1 cellular context compared by ENCODE assay signal in the genomic region with DNA sequence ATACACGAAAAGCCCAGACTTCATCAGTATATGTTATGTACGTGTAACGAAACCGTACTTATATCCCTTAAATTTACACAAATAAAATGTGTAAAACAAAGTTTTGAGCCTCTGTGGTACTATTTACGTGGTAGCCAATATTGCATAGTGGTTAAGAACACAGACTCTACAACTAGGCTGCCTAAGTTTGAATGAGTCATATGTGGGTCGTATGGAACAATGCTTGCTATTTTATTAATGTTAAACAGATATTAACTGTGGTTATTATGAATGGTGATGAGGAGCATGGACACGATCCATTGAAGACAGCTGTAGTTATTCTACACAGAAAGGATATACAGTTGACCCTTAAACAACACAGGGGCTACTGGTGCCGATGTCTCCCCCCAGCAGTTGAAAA.
TF ChIP-seq lines count a peak whose summit lies in the region.

No MANE protein-coding gene starts in this region.

TF ChIP-seq in IMR-90, 13 proteins besides CTCF, POLR2A, EP300 and RAD21 (continued from another document):
- TF ChIP-seq BHLHE40 (IDR thresholded peaks at IDR 0.05; ENCODE audit: low read depth, low read length), result no peak
- TF ChIP-seq, protein P1, sequence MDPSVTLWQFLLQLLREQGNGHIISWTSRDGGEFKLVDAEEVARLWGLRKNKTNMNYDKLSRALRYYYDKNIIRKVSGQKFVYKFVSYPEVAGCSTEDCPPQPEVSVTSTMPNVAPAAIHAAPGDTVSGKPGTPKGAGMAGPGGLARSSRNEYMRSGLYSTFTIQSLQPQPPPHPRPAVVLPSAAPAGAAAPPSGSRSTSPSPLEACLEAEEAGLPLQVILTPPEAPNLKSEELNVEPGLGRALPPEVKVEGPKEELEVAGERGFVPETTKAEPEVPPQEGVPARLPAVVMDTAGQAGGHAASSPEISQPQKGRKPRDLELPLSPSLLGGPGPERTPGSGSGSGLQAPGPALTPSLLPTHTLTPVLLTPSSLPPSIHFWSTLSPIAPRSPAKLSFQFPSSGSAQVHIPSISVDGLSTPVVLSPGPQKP (IDR thresholded peaks at IDR 0.05; ENCODE audit: borderline replicate concordance, low read depth, low read length), result no peak
- no peak for TF ChIP-seq MAFK (IDR thresholded peaks at IDR 0.05; ENCODE audit: low read depth, low read length)
- TF ChIP-seq FOS (IDR thresholded peaks at IDR 0.05; ENCODE audit: low read depth, low read length), result no peak
- no peak for TF ChIP-seq SMC3 (IDR thresholded peaks at IDR 0.05; ENCODE audit: low read depth, low read length)
- TF ChIP-seq RFX5 (IDR thresholded peaks at IDR 0.05; ENCODE audit: low read depth, low read length), result no peak
